7 cellular contexts compared by ENCODE assay signal in the genomic region with DNA sequence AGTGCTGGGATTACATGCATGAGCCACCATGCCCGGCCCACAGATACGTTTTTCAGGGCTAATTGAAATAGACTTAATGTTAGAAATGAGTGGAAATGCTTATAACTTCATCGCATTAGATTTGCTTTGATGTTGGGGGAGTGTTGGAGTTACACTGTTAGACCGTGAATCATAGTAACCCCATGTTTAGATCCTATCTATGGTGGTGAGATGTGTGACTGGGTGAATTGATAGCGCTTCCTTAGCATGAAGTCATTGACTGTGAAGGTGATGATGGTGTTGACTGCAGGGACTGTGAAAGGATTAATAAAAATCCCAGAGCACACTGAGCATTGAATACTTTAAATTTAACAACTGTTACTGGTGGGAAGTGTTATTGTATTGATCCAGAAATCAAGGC. TPM values are rescaled to one million over a fixed set of nuclear protein-coding genes. Genes with fewer than 3 reads are reported as not detected.
DNase-seq lines count a peak whose midpoint lies in the region; ATAC-seq and TF ChIP-seq lines count a peak whose summit lies in the region.
"Had no signal": no experiment of that assay in that cellular context is flagged by ENCODE, and none has a peak within 500 bp of the region (broad histone marks: within the 10 kb centered on the region; RNA-seq: fewer than 3 reads in every experiment).

No MANE protein-coding gene starts in this region.

- no peak overlapping the region for H3K9ac ChIP-seq in neural progenitor cell

- no peak overlapping the region for H2AFZ ChIP-seq in neural progenitor cell (replicated peaks)

- peaks cover 5% of the 10 kb centered on the region for H3K27me3 Mint-ChIP-seq in HFFc6 (ENCODE audit: insufficient read depth)
- H3K27me3 Mint-ChIP-seq in neural progenitor cell (ENCODE audit: insufficient read depth, low read depth): peaks cover 4% of the 10 kb centered on the region

- H3K9me3 Mint-ChIP-seq in HFFc6 (peaks cover 14% of the 10 kb centered on the region; the same call in 1 of the 2 replicates), neural progenitor cell (peaks cover 34% of the 10 kb centered on the region)

- H4K20me1 ChIP-seq in neural progenitor cell (ENCODE audit: low read depth): peaks cover 19% of the 10 kb centered on the region

- ATAC-seq in HG03175 (IDR thresholded peaks at IDR 0.05; ENCODE audit: unreplicated experiment) (no peak), foreskin keratinocyte (no peak)

- H3K36me3 ChIP-seq in ascending aorta (peaks cover 49% of the 10 kb centered on the region in 2 donors), neural progenitor cell (peaks cover 6% of the 10 kb centered on the region)

- peaks cover 0 to 26% of the 10 kb centered on the region in 2 donors for H3K9me3 ChIP-seq in ascending aorta
- H3K9me3 ChIP-seq in neural progenitor cell (ENCODE audit: low read depth): peaks cover 9% of the 10 kb centered on the region

- H3K27me3 ChIP-seq in ascending aorta (no peaks in the 10 kb centered on the region), neural progenitor cell (no peaks in the 10 kb centered on the region), foreskin keratinocyte (no peaks in the 10 kb centered on the region)

- peak overlapping the region; percentile 99 for H3K4me2 ChIP-seq in neural progenitor cell

- no peak for TF ChIP-seq CTCF in HFFc6 (IDR thresholded peaks at IDR 0.05)
- no peak for TF ChIP-seq CTCF in ascending aorta (IDR thresholded peaks at IDR 0.05)
- TF ChIP-seq CTCF in neural progenitor cell (IDR thresholded peaks at IDR 0.05): no peak
- TF ChIP-seq CTCF in foreskin keratinocyte (conservative IDR thresholded peaks at IDR 0.05): no peak

- peaks cover 12% of the 10 kb centered on the region for H3F3A ChIP-seq in neural progenitor cell (ENCODE audit: low read depth)

- DNase-seq in HFFc6: no peak
- DNase-seq in ascending aorta (ENCODE audit: low spot score in 2 of 2): no peak
- no peak for DNase-seq in neural progenitor cell (ENCODE audit: low spot score)
- no peak for DNase-seq in foreskin keratinocyte
- no peak for DNase-seq in activated gamma-delta T cell treated with Interleukin-2 at 50 U/mL for 16 hours

- peak overlapping the region; percentile 98 for H3K4me3 Mint-ChIP-seq in HFFc6
- peak overlapping the region; percentile 98 for H3K4me3 Mint-ChIP-seq in neural progenitor cell

- peaks cover 32% of the 10 kb centered on the region for H3K79me2 ChIP-seq in neural progenitor cell (ENCODE audit: low read depth)

- no peak overlapping the region for H3K27ac ChIP-seq in ascending aorta
- H3K27ac ChIP-seq in neural progenitor cell: no peak overlapping the region
- H3K27ac ChIP-seq in foreskin keratinocyte: no peak overlapping the region

- H3K4me1 Mint-ChIP-seq in HFFc6 (ENCODE audit: low read depth) (peaks cover 33% of the 10 kb centered on the region), neural progenitor cell (peaks cover 13% of the 10 kb centered on the region)

- H3K4me1 ChIP-seq in ascending aorta (peaks cover 0 to 8% of the 10 kb centered on the region in 2 donors), neural progenitor cell (peaks cover 8% of the 10 kb centered on the region), foreskin keratinocyte (no peaks in the 10 kb centered on the region)

- no peak overlapping the region for H3K27ac Mint-ChIP-seq in HFFc6
- H3K27ac Mint-ChIP-seq in neural progenitor cell: no peak overlapping the region

- peaks cover 76% of the 10 kb centered on the region for H3K36me3 Mint-ChIP-seq in HFFc6 (ENCODE audit: low read depth)
- peaks cover 62% of the 10 kb centered on the region for H3K36me3 Mint-ChIP-seq in neural progenitor cell

- intact Hi-C loops in ascending aorta (cut with DNase I): loop anchor here (5.0 kb wide), 1 partner anchor 49 kb away; a partner anchor contains a TSS

- peak overlapping the region; percentile 95 to 100 for H3K4me3 ChIP-seq in ascending aorta
- peak overlapping the region; percentile 92 for H3K4me3 ChIP-seq in neural progenitor cell

RNA-seq across cellular contexts. Expression of a gene that starts 1.7 kb away (rescaled TPM):
- total RNA-seq in HFFc6 (2021; fragmentation: NEBNext Ultra II Directional; extraction: Animal tissue kit (Norgen Biotek cat#: 25700)): 10 to 100 TPM; 20.1 to 23.1 (median 22.6) TPM
- total RNA-seq in ascending aorta: 183 TPM
- 26.9 and 36.2 TPM in 2 replicates for total RNA-seq in neural progenitor cell (ENCODE audit: low replicate concordance)
- 22.5 and 22.6 TPM in 2 replicates for total RNA-seq in foreskin keratinocyte
- polyA plus RNA-seq in foreskin keratinocyte: 4.3 and 5.1 TPM in 2 replicates

RNA-seq across cellular contexts. Expression of a gene that starts 25.7 kb away (rescaled TPM):
- not detected for total RNA-seq in HFFc6 (2021; fragmentation: NEBNext Ultra II Directional; extraction: Animal tissue kit (Norgen Biotek cat#: 25700))
- total RNA-seq in ascending aorta (not detected), neural progenitor cell (ENCODE audit: low replicate concordance) (not detected in 2 replicates), foreskin keratinocyte (not detected in 2 replicates)
- not detected in 2 replicates for polyA plus RNA-seq in foreskin keratinocyte
- total RNA-seq: bronchial epithelial cell had no signal

RNA-seq across cellular contexts. Expression of a gene that starts 37.8 kb away (rescaled TPM):
- 1 to 10 TPM in 1 of 6 experiments, under 1 TPM in 4, not detected in 1; 0.31 to 1.1 (median 0.48) TPM for total RNA-seq in HFFc6 (2021; fragmentation: NEBNext Ultra II Directional; extraction: Animal tissue kit (Norgen Biotek cat#: 25700))
- total RNA-seq in ascending aorta: not detected
- total RNA-seq in neural progenitor cell (ENCODE audit: low replicate concordance): 3.3 and 8.8 TPM in 2 replicates
- 0.92 and 1.9 TPM in 2 replicates for total RNA-seq in foreskin keratinocyte
- polyA plus RNA-seq in foreskin keratinocyte: 2.3 and 2.6 TPM in 2 replicates

RNA-seq across cellular contexts. Expression of a gene that starts 47.4 kb away (rescaled TPM):
- 10 to 100 TPM; 10.7 to 12.8 (median 11.9) TPM for total RNA-seq in HFFc6 (2021; fragmentation: NEBNext Ultra II Directional; extraction: Animal tissue kit (Norgen Biotek cat#: 25700))
- 22.8 TPM for total RNA-seq in ascending aorta
- total RNA-seq in neural progenitor cell (ENCODE audit: low replicate concordance): 12.0 and 12.6 TPM in 2 replicates
- 12.0 and 14.1 TPM in 2 replicates for total RNA-seq in foreskin keratinocyte
- polyA plus RNA-seq in foreskin keratinocyte: 0.46 and 0.55 TPM in 2 replicates

RNA-seq across cellular contexts. Expression of a gene that starts 48.0 kb away (rescaled TPM):
- not detected for total RNA-seq in HFFc6 (2021; fragmentation: NEBNext Ultra II Directional; extraction: Animal tissue kit (Norgen Biotek cat#: 25700))
- total RNA-seq in ascending aorta (not detected), neural progenitor cell (ENCODE audit: low replicate concordance) (not detected in 2 replicates), foreskin keratinocyte (not detected in 2 replicates)
- not detected in 2 replicates for polyA plus RNA-seq in foreskin keratinocyte
- total RNA-seq: bronchial epithelial cell had no signal
